In genomic region chr7:138982204-138982623, GRCh38 we compare ENCODE assay signal across 8 cellular contexts. TPM values are rescaled to one million over a fixed set of nuclear protein-coding genes. Genes with fewer than 3 reads are reported as not detected.
DNase-seq lines count a peak whose midpoint lies in the region; ATAC-seq and TF ChIP-seq lines count a peak whose summit lies in the region.

No MANE protein-coding gene starts in this region.

- no peaks in the 10 kb centered on the region for H3K9me2 ChIP-seq in PC-3 (replicated peaks; ENCODE audit: low read length)

- H3K27ac ChIP-seq in PC-3 (ENCODE audit: low read length): no peak overlapping the region
- H3K27ac ChIP-seq in parathyroid adenoma: peak overlapping the region; percentile 65

- H3K4me3 ChIP-seq in PC-3 (ENCODE audit: low read length) (peak overlapping the region; percentile 71), epithelial cell of proximal tubule (ENCODE audit: low read depth, low read length) (peak overlapping the region; percentile 63), parathyroid adenoma (ENCODE audit: low read depth, low read length) (peak overlapping the region; percentile 50)

- H3K9me3 ChIP-seq in ES-I3 (ENCODE audit: control insufficient read depth, insufficient read depth, low read length) (no peaks in the 10 kb centered on the region), PC-3 (ENCODE audit: low read length) (no peaks in the 10 kb centered on the region), parathyroid adenoma (ENCODE audit: control insufficient read depth, low read length) (no peaks in the 10 kb centered on the region)

- TF ChIP-seq CTCF in PC-3 (conservative IDR thresholded peaks at IDR 0.05; ENCODE audit: low read depth, low read length): no peak
- TF ChIP-seq CTCF in epithelial cell of proximal tubule (conservative IDR thresholded peaks at IDR 0.05; ENCODE audit: low read depth, low read length): no peak
- no peak for TF ChIP-seq CTCF in parathyroid adenoma (IDR thresholded peaks at IDR 0.05)

- H3K27me3 ChIP-seq in PC-3 (ENCODE audit: low read length): no peaks in the 10 kb centered on the region
- H3K27me3 ChIP-seq in parathyroid adenoma (ENCODE audit: control insufficient read depth, insufficient read depth, low read length): no peaks in the 10 kb centered on the region

- ATAC-seq in PC-3 (no peak), HG03280 (IDR thresholded peaks at IDR 0.05; ENCODE audit: unreplicated experiment) (no peak), GM19035 (IDR thresholded peaks at IDR 0.05; ENCODE audit: unreplicated experiment) (no peak), HG03457 (IDR thresholded peaks at IDR 0.05; ENCODE audit: unreplicated experiment) (no peak)

- H2AFZ ChIP-seq in PC-3 (ENCODE audit: low read length) (no peak overlapping the region), parathyroid adenoma (peak overlapping the region; percentile 99)

- intact Hi-C loops in PC-3 (cut with micrococcal nuclease): loop anchor here (5.0 kb wide), 1 partner anchor 230 kb away; no protein-coding TSS in a partner anchor

- peaks cover 18% of the 10 kb centered on the region for H4K20me1 ChIP-seq in PC-3 (ENCODE audit: low read length)

- H3K36me3 ChIP-seq in ES-I3 (ENCODE audit: insufficient read depth, low read length) (no peaks in the 10 kb centered on the region), PC-3 (ENCODE audit: low read depth, low read length) (no peaks in the 10 kb centered on the region), parathyroid adenoma (ENCODE audit: control insufficient read depth, insufficient read depth, low read length) (no peaks in the 10 kb centered on the region)

- CTCF ChIA-PET in PC-3 (lab: Charles Lee): no interaction called here

- H3K9ac ChIP-seq in ES-I3 (ENCODE audit: low read depth, low read length) (peak overlapping the region; percentile 74; the same call in 1 of the 2 replicates), PC-3 (ENCODE audit: low read length) (peak overlapping the region; percentile 74; the same call in 1 of the 2 replicates), parathyroid adenoma (no peak overlapping the region)

- BruUV-seq in PC-3 (replicated peaks; lab: Mats Ljungman, UMichigan): TSS peak; percentile 30

- H3K79me2 ChIP-seq in PC-3 (ENCODE audit: low read length) (peaks cover 37% of the 10 kb centered on the region), parathyroid adenoma (peaks cover 21% of the 10 kb centered on the region)

- POLR2A ChIA-PET in PC-3 (lab: Charles Lee; ENCODE audit: unreplicated experiment): no interaction called here

- H3F3A ChIP-seq in PC-3 (ENCODE audit: low read length, unreplicated experiment): no peaks in the 10 kb centered on the region

- H3K4me1 ChIP-seq in ES-I3 (ENCODE audit: insufficient read depth, low read length): no peaks in the 10 kb centered on the region
- H3K4me1 ChIP-seq in PC-3 (ENCODE audit: insufficient read depth, low read length): peaks cover 22% of the 10 kb centered on the region
- H3K4me1 ChIP-seq in parathyroid adenoma: peaks cover 9% of the 10 kb centered on the region

- no peak for DNase-seq in PC-3
- DNase-seq in epithelial cell of proximal tubule (ENCODE audit: low read depth): no peak
- no peak for DNase-seq in NOMO-1 (lab: John Stamatoyannopoulos, UW; ENCODE audit: unreplicated experiment in 2 of 2)

- H3K4me2 ChIP-seq in PC-3 (ENCODE audit: low read length) (peak overlapping the region; percentile 85), parathyroid adenoma (ENCODE audit: low read length) (peak overlapping the region; percentile 91)

RNA-seq across cellular contexts. Expression of gene KIAA1549, which starts 1.0 kb away (rescaled TPM):
- total RNA-seq in PC-3 (2014; rRNA removed): 7.5 and 8.2 TPM in 2 replicates
- 1.8 and 4.3 TPM in 2 replicates for total RNA-seq in epithelial cell of proximal tubule

RNA-seq across cellular contexts. Expression of gene ZC3HAV1L, which starts 53.6 kb away (rescaled TPM):
- total RNA-seq in PC-3 (2014; rRNA removed) (8.2 and 8.7 TPM in 2 replicates), epithelial cell of proximal tubule (15.8 and 39.3 TPM in 2 replicates)
